In genomic region chr19:54023191-54023590, GRCh38 we compare ENCODE assay signal across 19 cellular contexts. TPM values are rescaled to one million over a fixed set of nuclear protein-coding genes. Genes with fewer than 3 reads are reported as not detected.
DNase-seq lines count a peak whose midpoint lies in the region; TF ChIP-seq lines count a peak whose summit lies in the region.
"Had no signal": no experiment of that assay in that cellular context is flagged by ENCODE, and none has a peak within 500 bp of the region (broad histone marks: within the 10 kb centered on the region; RNA-seq: fewer than 3 reads in every experiment).

No MANE protein-coding gene starts in this region.

- H3K9me3 ChIP-seq in suprapubic skin = no peaks in the 10 kb centered on the region
- H3K9me3 ChIP-seq: mucosa of descending colon had no signal

- H3K27me3 ChIP-seq in brain microvascular endothelial cell (replicated peaks) (no peaks in the 10 kb centered on the region), suprapubic skin (peaks cover 20% of the 10 kb centered on the region)

- peaks cover 6% of the 10 kb centered on the region for H3K4me1 ChIP-seq in suprapubic skin

- no peak for TF ChIP-seq POLR2A in suprapubic skin (IDR thresholded peaks at IDR 0.05)

- H3K36me3 ChIP-seq in brain microvascular endothelial cell (replicated peaks) (no peaks in the 10 kb centered on the region), suprapubic skin (no peaks in the 10 kb centered on the region)

- TF ChIP-seq EP300 in suprapubic skin (IDR thresholded peaks at IDR 0.05) = no peak

- TF ChIP-seq CTCF in brain microvascular endothelial cell (IDR thresholded peaks at IDR 0.05; ENCODE audit: low read depth, low read length, missing control alignments) = no peak
- TF ChIP-seq CTCF in suprapubic skin (IDR thresholded peaks at IDR 0.05) = no peak

- DNase-seq in GF-D8 (lab: John Stamatoyannopoulos, UW) (peak; percentile 34), NOMO-1 treated with DMSO at 0.1 percent for 48 hours (lab: John Stamatoyannopoulos, UW; ENCODE audit: unreplicated experiment) (peak; percentile 69), brain microvascular endothelial cell (no peak), NCI-H446 (lab: John Stamatoyannopoulos, UW) (no peak), cerebellum (ENCODE audit: low spot score) (no peak), suprapubic skin (ENCODE audit: low spot score in 2 of 2) (no peak), OCI-M2 (lab: John Stamatoyannopoulos, UW; ENCODE audit: unreplicated experiment) (no peak)
- DNase-seq: NCI-H1417 treated with DMSO at 0.1 percent for 48 hours had no signal

- WGBS in suprapubic skin = 41% methylated on average over 3 of the region's 3 CpGs

- no peak overlapping the region for H3K4me3 ChIP-seq in brain microvascular endothelial cell (ENCODE audit: low read depth, low read length)
- H3K4me3 ChIP-seq in suprapubic skin = no peak overlapping the region
- H3K4me3 ChIP-seq: lung, mucosa of descending colon had no signal

- in situ Hi-C loops in brain microvascular endothelial cell (cut with HindIII; ENCODE audit: low pct_ligation_motif_present, low sequenced_read_pairs) = no loop called here

- peak overlapping the region; percentile 42 for H3K27ac ChIP-seq in brain microvascular endothelial cell
- H3K27ac ChIP-seq in suprapubic skin = no peak overlapping the region

RNA-seq across cellular contexts. Expression of gene CACNG6, which starts 31.8 kb away (rescaled TPM):
- total RNA-seq in cerebellum = not detected
- total RNA-seq in suprapubic skin = not detected
- total RNA-seq: activated CD4-positive, alpha-beta T cell treated with anti-CD3 and anti-CD28 coated beads for 36 hours; activated T-helper 2 cell treated with anti-CD3 and anti-CD28 coated beads, Interferon-gamma antibody, Interleukin-2, Interleukin-4, amounts not matched to agents 10 μg/mL and 5 μg/mL and 100 μg/mL, durations not matched to agents 14 hours and 24 hours and 36 hours; CD4-positive, alpha-beta T cell; MCF 10A; mucosa of descending colon; osteocyte; RPMI7951; T-helper 2 cell treated with Interferon-gamma antibody and Interleukin-4, amounts not matched to agents 100 ng/mL and 5 ng/mL, for 36 hours had no signal

RNA-seq across cellular contexts. Expression of gene VSTM1, which starts 40.5 kb away (rescaled TPM):
- total RNA-seq in cerebellum (not detected), suprapubic skin (not detected)
- total RNA-seq: activated CD4-positive, alpha-beta T cell treated with anti-CD3 and anti-CD28 coated beads for 36 hours; activated T-helper 2 cell treated with anti-CD3 and anti-CD28 coated beads, Interferon-gamma antibody, Interleukin-2, Interleukin-4, amounts not matched to agents 10 μg/mL and 5 μg/mL and 100 μg/mL, durations not matched to agents 14 hours and 24 hours and 36 hours; CD4-positive, alpha-beta T cell; H9; MCF 10A; mucosa of descending colon; osteocyte; RPMI7951; T-helper 2 cell treated with Interferon-gamma antibody and Interleukin-4, amounts not matched to agents 100 ng/mL and 5 ng/mL, for 36 hours had no signal

RNA-seq across cellular contexts. Expression of gene TARM1, which starts 58.0 kb away (rescaled TPM):
- total RNA-seq in cerebellum (not detected), suprapubic skin (not detected)
- total RNA-seq: activated CD4-positive, alpha-beta T cell treated with anti-CD3 and anti-CD28 coated beads for 36 hours; activated T-helper 2 cell treated with anti-CD3 and anti-CD28 coated beads, Interferon-gamma antibody, Interleukin-2, Interleukin-4, amounts not matched to agents 10 μg/mL and 5 μg/mL and 100 μg/mL, durations not matched to agents 14 hours and 24 hours and 36 hours; CD4-positive, alpha-beta T cell; H9; MCF 10A; mucosa of descending colon; natural killer cell; osteocyte; RPMI7951; T-helper 2 cell treated with Interferon-gamma antibody and Interleukin-4, amounts not matched to agents 100 ng/mL and 5 ng/mL, for 36 hours had no signal

Comparison
In these comparisons a context has a peak if more than half of its experiments do, and no peak if none do; other contexts are left out.
1. DNase-seq: peak in GF-D8 (single experiment) and NOMO-1 treated with DMSO at 0.1 percent for 48 hours (single experiment); none in brain microvascular endothelial cell (single experiment), NCI-H446 (0 of 2), cerebellum (single experiment), suprapubic skin (0 of 2) and OCI-M2 (single experiment).